ENCODE assay signal across 29 cellular contexts in the genomic region with DNA sequence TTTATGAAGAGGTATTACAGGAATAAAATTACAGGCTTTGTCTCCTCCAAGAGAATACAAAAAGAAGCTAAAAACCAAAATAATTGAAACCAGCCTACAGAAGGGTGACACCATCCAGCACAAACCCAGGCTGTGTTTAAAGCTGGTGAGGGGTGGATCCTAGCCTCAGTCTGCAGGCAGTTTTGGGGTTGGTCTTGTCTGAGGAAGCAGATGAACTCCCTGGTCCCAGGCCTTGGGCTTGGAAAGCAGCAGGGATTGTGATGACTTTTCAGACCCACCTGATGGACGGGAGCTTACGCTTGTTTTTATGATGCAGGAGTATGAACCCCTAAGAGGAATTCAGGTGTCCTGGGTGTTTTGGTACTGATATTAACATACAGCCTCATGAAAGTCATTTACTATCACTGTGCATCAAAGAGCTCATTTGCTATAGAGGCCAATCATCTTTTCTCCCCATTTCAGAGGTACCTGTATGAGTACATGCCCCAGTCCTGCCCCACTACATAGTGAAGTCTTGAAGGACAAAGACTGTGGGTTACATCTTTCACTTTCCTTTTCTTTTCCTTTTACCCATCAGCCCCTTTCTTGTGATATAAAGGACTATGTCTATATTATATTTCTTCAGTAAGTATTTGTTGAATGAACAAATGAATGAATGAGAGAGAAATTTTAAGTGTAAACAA.
"Had no signal": no experiment of that assay in that cellular context is flagged by ENCODE, and none has a peak within 500 bp of the region (broad histone marks: within the 10 kb centered on the region; RNA-seq: fewer than 3 reads in every experiment).

No MANE protein-coding gene starts in this region.

- H3K27ac ChIP-seq: adrenal gland, colonic mucosa, epithelial cell of prostate, esophagus squamous epithelium, left ventricle myocardium inferior, pancreas, spleen had no signal

- H3K4me3 ChIP-seq: adrenal gland, body of pancreas, colonic mucosa, esophagus squamous epithelium, left ventricle myocardium inferior, lung, pancreas, spleen, tibial nerve had no signal

- H3K4me1 ChIP-seq: colonic mucosa had no signal

- H3K27me3 ChIP-seq: adrenal gland, body of pancreas, colonic mucosa, esophagus squamous epithelium, pancreas, spleen, tibial nerve had no signal

- FAIRE-seq: endometrium, islet of Langerhans, pancreas had no signal

- H3K36me3 Mint-ChIP-seq: activated CD8-positive, alpha-beta memory T cell treated with anti-CD3 and anti-CD28 coated beads, Interleukin-2, amount 10 ng/mL, durations not matched to agents 7 days and 5 days; activated naive CD8-positive, alpha-beta T cell treated with anti-CD3 and anti-CD28 coated beads for 36 hours had no signal

- DNase-seq: activated CD4-positive, alpha-beta T cell treated with anti-CD3 and anti-CD28 coated beads for 1 hour; activated CD4-positive, alpha-beta T cell treated with anti-CD3 and anti-CD28 coated beads, Interleukin-2, amount 50 U/mL, for 1 hour; activated CD8-positive, alpha-beta memory T cell treated with anti-CD3 and anti-CD28 coated beads, Interleukin-2, amount 10 ng/mL, durations not matched to agents 7 days and 5 days; activated CD8-positive, alpha-beta T cell treated with anti-CD3 and anti-CD28 coated beads, Interleukin-2, amount 10 ng/mL, durations not matched to agents 7 days and 5 days; activated naive CD4-positive, alpha-beta T cell; activated naive CD8-positive, alpha-beta T cell treated with anti-CD3 and anti-CD28 coated beads for 36 hours; activated T-cell treated with anti-CD3 and anti-CD28 coated beads, Interleukin-2, amount 50 U/mL, for 48 hours; adrenal gland; aorta; body of pancreas; cerebellar nuclear complex; colonic mucosa; effector CD8-positive, alpha-beta T cell; esophagus squamous epithelium; foreskin melanocyte; left ventricle myocardium inferior; mesendoderm; nephron progenitor cell; nucleus accumbens; pancreas; right cardiac atrium; spleen; stimulated activated naive CD4-positive, alpha-beta T cell treated with Interleukin-2 at 50 U/mL for 16 hours; T-helper 2 cell had no signal

- H3K9me3 ChIP-seq: adrenal gland, body of pancreas, colonic mucosa, esophagus squamous epithelium, left ventricle myocardium inferior, pancreas, spleen, tibial nerve had no signal

- H3K27me3 Mint-ChIP-seq: activated naive CD8-positive, alpha-beta T cell treated with anti-CD3 and anti-CD28 coated beads for 36 hours had no signal

- H3K27ac Mint-ChIP-seq: activated CD8-positive, alpha-beta memory T cell treated with anti-CD3 and anti-CD28 coated beads, Interleukin-2, amount 10 ng/mL, durations not matched to agents 7 days and 5 days; activated CD8-positive, alpha-beta T cell treated with anti-CD3 and anti-CD28 coated beads, Interleukin-2, amount 10 ng/mL, durations not matched to agents 7 days and 5 days; activated naive CD8-positive, alpha-beta T cell treated with anti-CD3 and anti-CD28 coated beads for 36 hours; nephron progenitor cell had no signal

- H3K4me3 Mint-ChIP-seq: activated CD8-positive, alpha-beta memory T cell treated with anti-CD3 and anti-CD28 coated beads, Interleukin-2, amount 10 ng/mL, durations not matched to agents 7 days and 5 days; activated CD8-positive, alpha-beta T cell treated with anti-CD3 and anti-CD28 coated beads, Interleukin-2, amount 10 ng/mL, durations not matched to agents 7 days and 5 days; activated naive CD8-positive, alpha-beta T cell treated with anti-CD3 and anti-CD28 coated beads for 36 hours; nephron progenitor cell had no signal

- H3K36me3 ChIP-seq: adrenal gland, colonic mucosa, esophagus squamous epithelium, left ventricle myocardium inferior, pancreas, spleen, tibial nerve had no signal

- ATAC-seq: activated CD8-positive, alpha-beta memory T cell treated with anti-CD3 and anti-CD28 coated beads, Interleukin-2, amount 10 ng/mL, durations not matched to agents 7 days and 5 days; activated CD8-positive, alpha-beta T cell treated with anti-CD3 and anti-CD28 coated beads, Interleukin-2, amount 10 ng/mL, durations not matched to agents 7 days and 5 days; body of pancreas; pancreas; right cardiac atrium had no signal

- H3K4me1 Mint-ChIP-seq: activated CD8-positive, alpha-beta memory T cell treated with anti-CD3 and anti-CD28 coated beads, Interleukin-2, amount 10 ng/mL, durations not matched to agents 7 days and 5 days; activated naive CD8-positive, alpha-beta T cell treated with anti-CD3 and anti-CD28 coated beads for 36 hours had no signal

- H3K9me3 Mint-ChIP-seq: activated naive CD8-positive, alpha-beta T cell treated with anti-CD3 and anti-CD28 coated beads for 36 hours; nephron progenitor cell had no signal
